ENCODE assay signal across 32 cellular contexts in the genomic region with DNA sequence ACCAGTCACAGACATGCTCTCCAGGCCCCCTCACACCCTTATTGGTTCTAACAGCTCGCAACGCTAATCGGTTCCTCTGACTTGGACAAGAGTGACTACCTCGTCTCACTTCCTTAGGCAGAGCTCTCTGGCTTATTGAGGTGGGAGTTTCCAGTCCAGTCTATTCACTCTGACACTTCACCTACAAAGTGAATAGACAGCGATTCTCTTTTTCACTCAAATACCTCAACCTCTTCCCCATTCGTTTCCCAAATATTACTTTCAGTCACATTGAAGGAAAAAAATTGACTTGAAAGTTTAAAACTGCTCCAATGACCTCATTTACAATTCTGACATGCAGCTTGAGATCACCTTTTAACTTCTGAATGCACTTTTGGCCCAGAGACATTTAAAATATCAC. TPM values are rescaled to one million over a fixed set of nuclear protein-coding genes. Genes with fewer than 3 reads are reported as not detected.
"Had no signal": no experiment of that assay in that cellular context is flagged by ENCODE, and none has a peak within 500 bp of the region (broad histone marks: within the 10 kb centered on the region; RNA-seq: fewer than 3 reads in every experiment).

No MANE protein-coding gene starts in this region.

- H3K4me1 ChIP-seq: gastrocnemius medialis, parathyroid adenoma, psoas muscle, upper lobe of right lung had no signal

- H3K27ac Mint-ChIP-seq: memory B cell; natural killer cell treated with Interleukin-12 subunit alpha and Interleukin-12 subunit beta and Interleukin-15 and Interleukin-18, amount 100 ng/mL, for 72 hours; stimulated activated effector memory CD8-positive, alpha-beta T cell treated with anti-CD3 and anti-CD28 coated beads, Interleukin-12 subunit alpha, Interleukin-12 subunit beta, amount 100 ng/mL, for 72 hours; stimulated activated naive CD8-positive, alpha-beta T cell treated with anti-CD3 and anti-CD28 coated beads, Interleukin-15, Interleukin-2, amounts not matched to agents 100 ng/mL and 50 ng/mL, for 24 hours had no signal

- H3K9ac ChIP-seq: parathyroid adenoma had no signal

- H3K27me3 ChIP-seq: sigmoid colon, vagina had no signal

- H3K9me3 Mint-ChIP-seq: memory B cell; natural killer cell treated with Interleukin-12 subunit alpha and Interleukin-12 subunit beta and Interleukin-15 and Interleukin-18, amount 100 ng/mL, for 72 hours; stimulated activated effector memory CD8-positive, alpha-beta T cell treated with anti-CD3 and anti-CD28 coated beads, Interleukin-12 subunit alpha, Interleukin-12 subunit beta, amount 100 ng/mL, for 72 hours; stimulated activated naive CD8-positive, alpha-beta T cell treated with anti-CD3 and anti-CD28 coated beads, Interleukin-15, Interleukin-2, amounts not matched to agents 100 ng/mL and 50 ng/mL, for 24 hours had no signal

- ATAC-seq: esophagus mucosa; gastrocnemius medialis; left lobe of liver; natural killer cell treated with Interleukin-12 subunit alpha and Interleukin-12 subunit beta and Interleukin-15 and Interleukin-18, amount 100 ng/mL, for 72 hours; psoas muscle; right cardiac atrium; stimulated activated effector memory CD8-positive, alpha-beta T cell treated with anti-CD3 and anti-CD28 coated beads, Interleukin-12 subunit alpha, Interleukin-12 subunit beta, amount 100 ng/mL, for 72 hours; upper lobe of right lung had no signal

- FAIRE-seq: colon, keratinocyte had no signal

- H3K4me3 Mint-ChIP-seq: memory B cell; naive B cell; natural killer cell treated with Interleukin-12 subunit alpha and Interleukin-12 subunit beta and Interleukin-15 and Interleukin-18, amount 100 ng/mL, for 72 hours; neural crest cell; stimulated activated effector memory CD8-positive, alpha-beta T cell treated with anti-CD3 and anti-CD28 coated beads, Interleukin-12 subunit alpha, Interleukin-12 subunit beta, amount 100 ng/mL, for 72 hours; stimulated activated naive CD8-positive, alpha-beta T cell treated with anti-CD3 and anti-CD28 coated beads, Interleukin-15, Interleukin-2, amounts not matched to agents 100 ng/mL and 50 ng/mL, for 24 hours had no signal

- H2AFZ ChIP-seq: parathyroid adenoma had no signal

- H3K9me3 ChIP-seq: gastrocnemius medialis, psoas muscle, sigmoid colon, thoracic aorta, transverse colon, upper lobe of right lung, vagina had no signal

- H3K4me3 ChIP-seq: dorsolateral prefrontal cortex, gastrocnemius medialis, lung, psoas muscle, sigmoid colon, thoracic aorta, transverse colon, upper lobe of right lung, vagina had no signal

- H3K27ac ChIP-seq: dorsolateral prefrontal cortex, gastrocnemius medialis, parathyroid adenoma, psoas muscle, sigmoid colon, thoracic aorta, transverse colon, upper lobe of right lung, vagina had no signal

- H3K36me3 ChIP-seq: gastrocnemius medialis, sigmoid colon, thoracic aorta, transverse colon, upper lobe of right lung, vagina had no signal

- H3K79me2 ChIP-seq: parathyroid adenoma had no signal

- H3K36me3 Mint-ChIP-seq: memory B cell; natural killer cell treated with Interleukin-12 subunit alpha and Interleukin-12 subunit beta and Interleukin-15 and Interleukin-18, amount 100 ng/mL, for 72 hours; stimulated activated effector memory CD8-positive, alpha-beta T cell treated with anti-CD3 and anti-CD28 coated beads, Interleukin-12 subunit alpha, Interleukin-12 subunit beta, amount 100 ng/mL, for 72 hours had no signal

- DNase-seq: dorsolateral prefrontal cortex; effector CD4-positive, alpha-beta T cell; foreskin fibroblast; gastrocnemius medialis; head of caudate nucleus; naive B cell; psoas muscle; right cardiac atrium; sigmoid colon; stimulated activated CD4-positive, alpha-beta T cell treated with anti-CD3 and anti-CD28 coated beads, Interleukin-2, amount 100 ng/mL, for 24 hours; stimulated activated CD4-positive, alpha-beta T cell treated with anti-CD3 and anti-CD28 coated beads, Interleukin-4, amount 100 ng/mL, for 24 hours; transverse colon; upper lobe of right lung had no signal

RNA-seq across cellular contexts. Expression of a gene that starts 17.7 kb away (rescaled TPM):
- total RNA-seq: dorsolateral prefrontal cortex; esophagus mucosa; gastrocnemius medialis; glomerular endothelial cell; left lobe of liver; liver; mononuclear cell; natural killer cell treated with Interleukin-12 subunit alpha and Interleukin-12 subunit beta and Interleukin-15 and Interleukin-18, amount 100 ng/mL, for 72 hours; neural crest cell; osteoblast; renal cortical epithelial cell; right cardiac atrium; sigmoid colon; skeletal muscle tissue; thoracic aorta; transverse colon; vagina had no signal
